In the genomic region with DNA sequence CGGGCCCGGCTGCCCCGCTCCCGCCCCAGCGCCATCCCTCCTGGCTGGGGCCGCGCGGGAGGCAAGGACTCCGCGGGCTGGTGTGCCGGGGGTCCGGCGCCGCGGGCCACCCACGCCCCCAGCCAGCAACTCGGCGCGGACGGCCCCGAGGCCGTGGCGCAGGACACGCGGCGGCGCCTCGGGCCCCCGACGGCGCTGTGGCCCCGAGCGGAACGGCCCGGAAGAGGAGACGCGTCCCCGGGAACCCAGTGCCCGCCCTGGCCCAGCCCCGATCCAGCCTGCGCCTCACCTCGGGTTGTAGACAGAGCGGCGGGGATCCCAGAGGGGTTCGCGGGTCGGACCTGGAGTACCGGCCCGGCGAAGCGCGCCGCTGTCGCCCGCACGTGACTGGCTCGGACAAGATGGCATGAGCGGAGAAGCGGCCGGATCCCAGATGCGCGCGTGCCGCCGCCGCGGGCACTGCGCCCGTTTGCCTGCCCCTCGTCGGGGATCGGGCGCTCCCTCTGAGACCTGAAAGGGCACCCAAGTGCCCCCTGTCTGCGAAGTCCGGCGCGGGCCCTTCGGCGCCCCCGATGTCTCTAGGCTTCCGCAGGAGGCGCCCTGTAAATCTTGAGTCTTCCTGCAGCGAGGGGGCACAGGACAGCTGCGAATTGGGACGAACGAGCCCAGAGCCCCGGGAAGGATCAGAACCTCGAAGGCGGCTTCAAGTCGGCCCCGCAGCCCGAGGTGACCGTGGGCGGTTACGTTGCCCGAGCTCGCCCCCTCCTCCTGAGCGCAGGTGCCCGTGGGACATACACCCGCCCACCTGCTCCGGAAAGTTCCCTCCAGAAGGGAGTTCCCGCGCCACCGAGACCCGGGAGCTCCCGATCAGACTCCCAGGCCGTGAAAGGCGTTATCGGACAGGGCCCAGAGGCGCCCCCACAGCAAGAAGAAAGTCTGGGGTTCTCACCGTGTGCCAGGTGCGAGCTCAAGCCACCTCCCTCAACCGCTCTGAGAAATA, we compare ENCODE assay signal across 8 cellular contexts. TPM values are rescaled to one million over a fixed set of nuclear protein-coding genes. Genes with fewer than 3 reads are reported as not detected.
DNase-seq lines count a peak whose midpoint lies in the region; ATAC-seq and TF ChIP-seq lines count a peak whose summit lies in the region.

No MANE protein-coding gene starts in this region.

- H3K36me3 ChIP-seq in parathyroid adenoma (ENCODE audit: control insufficient read depth, insufficient read depth, low read length): no peaks in the 10 kb centered on the region

- peak overlapping the region; percentile 34 for H3K27ac Mint-ChIP-seq in type B pancreatic cell

- peaks cover 6% of the 10 kb centered on the region for H3K4me1 Mint-ChIP-seq in type B pancreatic cell (ENCODE audit: unreplicated experiment)

- ATAC-seq in HG03097 (IDR thresholded peaks at IDR 0.05; ENCODE audit: low FRiP score, unreplicated experiment) (peak; percentile 30), Right ventricle myocardium inferior (peak; percentile 24)

- peak overlapping the region; percentile 37 for H3K4me3 ChIP-seq in parathyroid adenoma (ENCODE audit: low read depth, low read length)

- peaks cover 9% of the 10 kb centered on the region for H3K79me2 ChIP-seq in parathyroid adenoma

- no peaks in the 10 kb centered on the region for H3K9me3 Mint-ChIP-seq in type B pancreatic cell

- peaks cover 44% of the 10 kb centered on the region for H3K27me3 Mint-ChIP-seq in type B pancreatic cell

- no peaks in the 10 kb centered on the region for H3K27me3 ChIP-seq in parathyroid adenoma (ENCODE audit: control insufficient read depth, insufficient read depth, low read length)

- H2AFZ ChIP-seq in parathyroid adenoma: peak overlapping the region; percentile 80

- H3K4me2 ChIP-seq in parathyroid adenoma (ENCODE audit: low read length): peak overlapping the region; percentile 79

- peak overlapping the region; percentile 6 for H3K27ac ChIP-seq in parathyroid adenoma

- TF ChIP-seq CTCF in parathyroid adenoma (IDR thresholded peaks at IDR 0.05): peak; percentile 49
- peak; percentile 64 for TF ChIP-seq CTCF in type B pancreatic cell (conservative IDR thresholded peaks at IDR 0.05)

- H3K9me3 ChIP-seq in parathyroid adenoma (ENCODE audit: control insufficient read depth, low read length): no peaks in the 10 kb centered on the region

- no peaks in the 10 kb centered on the region for H3K4me1 ChIP-seq in parathyroid adenoma

- DNase-seq in NCI-H748 (lab: John Stamatoyannopoulos, UW; ENCODE audit: unreplicated experiment) (peak; percentile 55), NCI-H748 treated with DMSO at 0.1 percent for 48 hours (lab: John Stamatoyannopoulos, UW) (no peak), RPMI8226 (peak; percentile 86), Right ventricle myocardium inferior (ENCODE audit: missing footprints) (peak; percentile 76), type B pancreatic cell (ENCODE audit: extremely low spot score, unreplicated experiment) (peak; percentile 72)
- DNase-seq in activated gamma-delta T cell treated with anti-CD3 and anti-CD28 coated beads, Interleukin-2, amount 50 U/mL, for 16 hours (ENCODE audit: low read depth): peak; percentile 49

- H3K9ac ChIP-seq in parathyroid adenoma: no peak overlapping the region

- intact Hi-C loops in Right ventricle myocardium inferior (cut with DNase I): no loop called here

- H3K36me3 Mint-ChIP-seq in type B pancreatic cell: no peaks in the 10 kb centered on the region

- peak overlapping the region; percentile 85 for H3K4me3 Mint-ChIP-seq in type B pancreatic cell

RNA-seq across cellular contexts. Expression of gene SFMBT1, which starts 0.6 kb away (rescaled TPM):
- total RNA-seq in Right ventricle myocardium inferior (14.9 TPM), type B pancreatic cell (ENCODE audit: low replicate concordance) (9.8 and 10.7 TPM in 2 replicates)
